1 cellular context compared by ENCODE assay signal in the genomic region with DNA sequence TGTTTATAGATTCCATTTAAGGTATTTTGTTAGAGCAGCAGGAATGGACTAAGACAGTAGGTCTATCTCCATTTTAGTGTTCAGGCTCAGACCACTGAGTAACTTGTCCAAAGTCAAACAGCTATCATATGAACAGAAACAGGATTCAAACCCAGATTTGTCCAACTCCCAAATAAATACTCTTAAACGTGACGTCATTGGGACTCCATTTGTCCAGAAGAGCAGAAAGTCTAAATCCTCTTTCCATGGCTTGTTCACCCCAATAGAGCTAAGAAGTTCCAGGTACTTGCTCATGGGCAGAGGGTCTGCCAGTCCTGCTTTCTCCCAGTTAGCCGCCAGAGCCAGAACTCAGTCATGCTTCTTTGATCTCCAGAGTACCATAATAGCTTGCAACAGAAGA.
TF ChIP-seq lines count a peak whose summit lies in the region.

No MANE protein-coding gene starts in this region.

TF ChIP-seq in HepG2, 621 proteins besides CTCF, POLR2A, EP300 and RAD21:
- TF ChIP-seq KAT8 (CRISPR knock-in tag; IDR thresholded peaks at IDR 0.05) (no peak), CREB1 (IDR thresholded peaks at IDR 0.05) (peak; percentile 96), CREB1 (CRISPR knock-in tag; IDR thresholded peaks at IDR 0.05) (no peak), ATF7 (IDR thresholded peaks at IDR 0.05) (peak; percentile 95), ATF7 (CRISPR knock-in tag; IDR thresholded peaks at IDR 0.05) (no peak)
